In the genomic region with DNA sequence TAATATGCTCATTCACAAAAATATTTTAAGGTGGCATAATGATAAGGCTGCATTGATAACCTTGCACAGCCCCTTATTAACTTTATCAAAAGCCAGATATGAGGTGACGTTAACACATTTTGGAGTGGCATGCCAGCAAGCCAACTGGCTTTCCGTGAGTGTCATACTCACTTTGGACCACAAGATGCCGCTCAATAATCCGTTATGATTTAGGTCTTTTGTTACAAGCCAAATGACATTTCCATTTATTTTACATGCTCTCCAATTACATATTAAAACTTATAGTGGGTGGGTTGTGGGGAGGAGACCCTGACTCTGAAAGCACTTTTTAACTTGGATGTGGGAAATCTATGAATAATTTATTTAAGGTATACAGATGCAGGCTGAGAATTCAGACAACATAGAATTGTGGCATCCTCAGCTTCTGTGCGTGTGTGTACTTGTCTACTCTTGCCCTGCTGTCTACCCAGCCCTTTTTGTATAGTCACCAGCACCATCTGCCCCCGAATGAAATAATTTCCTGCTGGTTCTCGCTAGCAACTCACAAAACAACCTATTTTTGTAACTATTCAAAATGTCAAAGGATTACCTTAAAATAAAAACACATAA, we compare ENCODE assay signal across 8 cellular contexts.
DNase-seq lines count a peak whose midpoint lies in the region; ATAC-seq and TF ChIP-seq lines count a peak whose summit lies in the region.

No MANE protein-coding gene starts in this region.

- no peak overlapping the region for H3K27ac ChIP-seq in mesenchymal stem cell (ENCODE audit: low read length, poor library complexity, severe bottlenecking)

- no peak overlapping the region for H2BK15ac ChIP-seq in mesenchymal stem cell (ENCODE audit: low read depth, poor library complexity, severe bottlenecking)

- no peak overlapping the region for H2AK5ac ChIP-seq in mesenchymal stem cell (ENCODE audit: low read length, severe bottlenecking)

- no peak overlapping the region for H2AFZ ChIP-seq in mesenchymal stem cell (ENCODE audit: low read depth, low read length)

- ATAC-seq in HG03342 (IDR thresholded peaks at IDR 0.05; ENCODE audit: unreplicated experiment), result peak; percentile 87

- H4K8ac ChIP-seq in mesenchymal stem cell (ENCODE audit: low read length), result no peak overlapping the region

- H2BK12ac ChIP-seq in mesenchymal stem cell (ENCODE audit: low read length in 2 of 2), result no peak overlapping the region

- H3K14ac ChIP-seq in mesenchymal stem cell (ENCODE audit: low read length in 2 of 2), result no peak overlapping the region

- H3K4me1 ChIP-seq in mesenchymal stem cell (ENCODE audit: control insufficient read depth, insufficient read depth, low read depth, low read length), result peaks cover 6% of the 10 kb centered on the region

- H3K18ac ChIP-seq in mesenchymal stem cell (ENCODE audit: low read depth in 1 of 2, low read length in 2 of 2), result no peak overlapping the region

- H2BK120ac ChIP-seq in mesenchymal stem cell (ENCODE audit: low read depth, low read length), result no peak overlapping the region

- no peak overlapping the region for H3K4me2 ChIP-seq in mesenchymal stem cell (ENCODE audit: low read length, poor library complexity, severe bottlenecking)

- no peaks in the 10 kb centered on the region for H3K9me3 ChIP-seq in mesenchymal stem cell (ENCODE audit: control insufficient read depth, low read length)

- no peak overlapping the region for H4K91ac ChIP-seq in mesenchymal stem cell (ENCODE audit: low read length)

- H3K23ac ChIP-seq in mesenchymal stem cell (ENCODE audit: low read length in 2 of 2), result no peak overlapping the region

- TF ChIP-seq CTCF in AG10803 (conservative IDR thresholded peaks at IDR 0.05; ENCODE audit: low read length) (peak; percentile 91), GM12873 (IDR thresholded peaks at IDR 0.05; ENCODE audit: insufficient read depth, low read depth, low read length, missing control alignments) (peak; percentile 81)

- H3K4me3 ChIP-seq in AG10803 (ENCODE audit: low read length) (no peak overlapping the region), mesenchymal stem cell (ENCODE audit: insufficient read depth in 1 of 2, low read depth in 1 of 2, low read length in 2 of 2) (no peak overlapping the region)

- no peak overlapping the region for H2BK5ac ChIP-seq in mesenchymal stem cell (ENCODE audit: low read depth, low read length, poor library complexity, severe bottlenecking)

- H3K36me3 ChIP-seq in mesenchymal stem cell (ENCODE audit: control insufficient read depth in 1 of 2, insufficient read depth in 2 of 2, low read depth in 1 of 2, low read length in 2 of 2), result no peaks in the 10 kb centered on the region

- DNase-seq in AG10803 (ENCODE audit: low read depth) (peak; percentile 61), NCI-H526 treated with DMSO at 0.1 percent for 48 hours (lab: John Stamatoyannopoulos, UW) (peak; percentile 23), cerebellum (ENCODE audit: low spot score) (peak; percentile 19), mesenchymal stem cell (peak; percentile 45), UCSD-AML1 (lab: John Stamatoyannopoulos, UW; ENCODE audit: unreplicated experiment) (no peak), ecto neural progenitor cell (ENCODE audit: low spot score) (no peak)

- 63% methylated on average over 4 of the region's 7 CpGs for WGBS in mesenchymal stem cell

- no peaks in the 10 kb centered on the region for H3K79me1 ChIP-seq in mesenchymal stem cell (replicated peaks; ENCODE audit: low read length, poor library complexity, severe bottlenecking)

- H3K4ac ChIP-seq in mesenchymal stem cell (ENCODE audit: low read depth in 1 of 2, low read length in 2 of 2), result no peak overlapping the region

- peaks cover 0 to 15% of the 10 kb centered on the region in 2 experiments for H3K27me3 ChIP-seq in mesenchymal stem cell (ENCODE audit: control insufficient read depth in 1 of 2, insufficient read depth in 1 of 2, low read length in 2 of 2)

- no peak overlapping the region for H3K9ac ChIP-seq in mesenchymal stem cell (ENCODE audit: low read length)

Comparison
In these comparisons a context has a peak if more than half of its experiments do, and no peak if none do; other contexts are left out.
1. DNase-seq: peak in AG10803 (single experiment), NCI-H526 treated with DMSO at 0.1 percent for 48 hours (single experiment), cerebellum (single experiment) and mesenchymal stem cell (single experiment); none in UCSD-AML1 (single experiment) and ecto neural progenitor cell (single experiment).